7 cellular contexts compared by ENCODE assay signal in the genomic region with DNA sequence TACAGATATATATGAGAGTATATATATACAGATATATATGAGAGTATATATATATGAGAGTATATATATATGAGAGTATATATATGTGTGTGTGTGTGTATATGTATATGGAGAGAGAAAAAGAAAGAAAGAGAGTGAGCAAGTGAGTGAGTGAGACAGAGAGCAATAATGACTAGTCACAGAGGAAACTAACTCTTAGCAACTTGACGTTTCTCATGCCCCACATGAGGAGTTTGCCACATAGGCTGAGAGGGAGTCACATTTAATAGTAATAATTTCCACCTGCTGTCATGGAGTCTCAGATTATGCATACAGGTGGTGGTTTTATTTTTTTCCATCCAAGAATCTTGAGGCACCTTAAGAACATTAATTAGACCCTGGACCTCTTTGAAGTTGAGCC.
"Had no signal": no experiment of that assay in that cellular context is flagged by ENCODE, and none has a peak within 500 bp of the region (broad histone marks: within the 10 kb centered on the region; RNA-seq: fewer than 3 reads in every experiment).

No MANE protein-coding gene starts in this region.

- DNase-seq: head of caudate nucleus, mesendoderm, natural killer cell, sigmoid colon, spleen, SW 1271, tibial artery had no signal

- H3K4me1 Mint-ChIP-seq: natural killer cell had no signal

- H3K9me3 Mint-ChIP-seq: natural killer cell had no signal

- H3K36me3 Mint-ChIP-seq: natural killer cell had no signal

- ATAC-seq: natural killer cell had no signal

- H3K27ac Mint-ChIP-seq: natural killer cell had no signal

- H3K4me3 Mint-ChIP-seq: natural killer cell had no signal
